Comparison of ENCODE assay signal across 10 cellular contexts in the genomic region with DNA sequence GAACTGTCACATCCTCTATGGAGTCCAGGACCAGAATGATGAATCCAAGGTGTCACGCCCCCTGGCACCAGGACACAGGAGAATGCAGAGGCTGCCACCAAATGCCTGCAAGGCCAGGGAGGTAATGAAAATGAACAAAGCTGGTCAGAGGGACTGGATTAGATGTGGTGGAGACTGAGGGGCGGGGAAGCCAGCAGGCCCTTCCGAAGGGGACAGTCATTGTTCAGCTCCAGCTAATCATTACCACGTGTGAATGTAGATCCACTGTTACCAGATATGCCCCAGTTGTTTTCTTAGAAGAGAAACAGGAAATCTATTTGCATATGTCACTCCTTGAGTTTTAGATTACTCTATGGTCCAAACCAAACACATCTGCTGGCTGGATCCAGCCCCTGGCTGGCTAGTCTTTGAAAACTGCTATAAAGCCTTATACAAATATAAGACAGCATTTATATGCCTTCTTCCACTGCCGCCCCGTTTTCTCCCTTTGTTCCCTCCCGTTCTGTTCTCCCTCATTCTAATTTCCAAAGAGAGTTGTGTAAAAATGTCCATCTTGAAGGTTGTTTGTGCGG. TPM values are rescaled to one million over a fixed set of nuclear protein-coding genes. Genes with fewer than 3 reads are reported as not detected.
DNase-seq lines count a peak whose midpoint lies in the region; ATAC-seq and TF ChIP-seq lines count a peak whose summit lies in the region.
"Had no signal": no experiment of that assay in that cellular context is flagged by ENCODE, and none has a peak within 500 bp of the region (broad histone marks: within the 10 kb centered on the region; RNA-seq: fewer than 3 reads in every experiment).

No MANE protein-coding gene starts in this region.

- WGBS in heart left ventricle, 4 donors, result 54 to 64% (median 56%) methylated on average over 8 of the region's 8 CpGs
- WGBS in adrenal gland, 4 donors, result 50 to 61% (median 52%) methylated on average over 8 of the region's 8 CpGs
- 11 to 46% methylated on average over 8 of the region's 8 CpGs for WGBS in sigmoid colon, 2 donors
- WGBS in testis, 2 donors, result 66 to 69% methylated on average over 8 of the region's 8 CpGs

- H3K4me1 ChIP-seq in heart left ventricle (peaks cover 0 to 53% (median 19%) of the 10 kb centered on the region in 12 donors), adrenal gland (replicated peaks in 1 of 2) (peaks cover 0 to 17% of the 10 kb centered on the region in 2 donors), sigmoid colon (peaks cover 0 to 15% (median 3%) of the 10 kb centered on the region in 4 donors), testis (no peaks in the 10 kb centered on the region)

- ATAC-seq in heart left ventricle (no peak), left ventricle myocardium superior (no peak), HG03064 (IDR thresholded peaks at IDR 0.05; ENCODE audit: low read depth, unreplicated experiment) (peak; percentile 78)

- no peak for TF ChIP-seq EP300 in sigmoid colon (IDR thresholded peaks at IDR 0.05)

- no peak for TF ChIP-seq POLR2A in heart left ventricle (IDR thresholded peaks at IDR 0.05)
- TF ChIP-seq POLR2A in adrenal gland (IDR thresholded peaks at IDR 0.05), result no peak
- TF ChIP-seq POLR2A in sigmoid colon (IDR thresholded peaks at IDR 0.05), result no peak
- no peak for TF ChIP-seq POLR2A in testis (IDR thresholded peaks at IDR 0.05)

- H3K27ac ChIP-seq in heart left ventricle (peak overlapping the region in 10 of 12 donors; percentile 37 to 92 (median 80)), adrenal gland (peak overlapping the region in 1 of 5 donors; percentile 39), sigmoid colon (peak overlapping the region in 3 of 4 donors; percentile 6 to 56 (median 52)), testis (no peak overlapping the region)
- H3K27ac ChIP-seq: C4-2B had no signal

- H3K9me3 ChIP-seq in heart left ventricle, result no peaks in the 10 kb centered on the region
- no peaks in the 10 kb centered on the region for H3K9me3 ChIP-seq in adrenal gland (replicated peaks in 1 of 3)
- H3K9me3 ChIP-seq in sigmoid colon, result no peaks in the 10 kb centered on the region
- no peaks in the 10 kb centered on the region for H3K9me3 ChIP-seq in testis

- intact Hi-C loops in heart left ventricle (cut with DNase I), result no loop called here
- intact Hi-C loops in left ventricle myocardium superior (cut with micrococcal nuclease), result no loop called here
- intact Hi-C loops in adrenal gland (cut with DNase I), result no loop called here
- intact Hi-C loops in sigmoid colon (cut with DNase I), result no loop called here
- intact Hi-C loops in testis (cut with DNase I; ENCODE audit: low total_unique reads), result no loop called here

- H3K27me3 ChIP-seq in heart left ventricle (no peaks in the 10 kb centered on the region), adrenal gland (no peaks in the 10 kb centered on the region), sigmoid colon (no peaks in the 10 kb centered on the region), testis (no peaks in the 10 kb centered on the region)

- DNase-seq in heart left ventricle (no peak), left ventricle myocardium superior (no peak), adrenal gland (peak; percentile 27 to 81 (median 73)), sigmoid colon (no peak), testis (no peak), NCI-H1436 (lab: John Stamatoyannopoulos, UW) (no peak), activated T-cell treated with anti-CD3 and anti-CD28 coated beads for 4 hours (no peak)

- H3K4me3 ChIP-seq in heart left ventricle (no peak overlapping the region), adrenal gland (no peak overlapping the region), sigmoid colon (no peak overlapping the region), testis (no peak overlapping the region)

- TF ChIP-seq CTCF in heart left ventricle (IDR thresholded peaks at IDR 0.05) (no peak), adrenal gland (IDR thresholded peaks at IDR 0.05) (no peak), sigmoid colon (IDR thresholded peaks at IDR 0.05) (no peak), testis (IDR thresholded peaks at IDR 0.05) (no peak)

- peaks cover 0 to 44% (median 3%) of the 10 kb centered on the region in 9 donors for H3K36me3 ChIP-seq in heart left ventricle
- H3K36me3 ChIP-seq in adrenal gland (replicated peaks in 1 of 2), result no peaks in the 10 kb centered on the region
- H3K36me3 ChIP-seq in sigmoid colon, result no peaks in the 10 kb centered on the region
- no peaks in the 10 kb centered on the region for H3K36me3 ChIP-seq in testis (ENCODE audit: low read depth, missing control alignments)

RNA-seq across cellular contexts. Expression of a gene that starts 14.4 kb away (rescaled TPM):
- 100 to 1,000 TPM in 6 of 9 donors, 10 to 100 TPM in 3; 41.0 to 267 (median 116) TPM for total RNA-seq in heart left ventricle
- polyA plus RNA-seq in heart left ventricle, result 10 to 100 TPM; 63.5 to 80.2 TPM
- 78.2 TPM for total RNA-seq in left ventricle myocardium superior
- under 1 TPM in 2 of 8 donors, not detected in 6; 0.42 to 0.84 TPM for total RNA-seq in adrenal gland
- under 1 TPM in 1 of 3 donors, not detected in 2; 0.56 TPM for polyA plus RNA-seq in adrenal gland
- 1 to 10 TPM; 1.6 to 6.1 (median 4.6) TPM for total RNA-seq in sigmoid colon
- polyA plus RNA-seq in sigmoid colon, result 10 to 100 TPM in 2 of 3 donors, 1 to 10 TPM in 1; 7.8 to 24.7 (median 19.8) TPM
- total RNA-seq in testis, result 10 to 100 TPM; 14.6 to 63.4 TPM
- polyA plus RNA-seq in testis (ENCODE audit: insufficient read depth, low read depth, low replicate concordance), result 11.1 TPM
- total RNA-seq: T-helper 2 cell treated with Interferon-gamma antibody and Interleukin-4, amounts not matched to agents 100 ng/mL and 5 ng/mL, for 36 hours had no signal

RNA-seq across cellular contexts. Expression of a gene that starts 30.2 kb away (rescaled TPM):
- total RNA-seq in heart left ventricle (not detected), left ventricle myocardium superior (not detected), adrenal gland (not detected), sigmoid colon (under 1 TPM in 1 of 4 donors, not detected in 3; 0.28 TPM), testis (under 1 TPM; 0.12 to 0.24 TPM)
- polyA plus RNA-seq in heart left ventricle (not detected), adrenal gland (not detected), sigmoid colon (10 to 100 TPM; 19.5 to 32.4 (median 22.8) TPM), testis (ENCODE audit: insufficient read depth, low read depth, low replicate concordance) (0.40 TPM)
- total RNA-seq: T-helper 2 cell treated with Interferon-gamma antibody and Interleukin-4, amounts not matched to agents 100 ng/mL and 5 ng/mL, for 36 hours had no signal

RNA-seq across cellular contexts. Expression of a gene that starts 52.4 kb away (rescaled TPM):
- total RNA-seq in heart left ventricle (not detected), left ventricle myocardium superior (not detected), adrenal gland (not detected), sigmoid colon (not detected), testis (under 1 TPM in 1 of 2 donors, not detected in 1; 0.31 TPM)
- polyA plus RNA-seq in heart left ventricle (not detected), adrenal gland (not detected), sigmoid colon (under 1 TPM in 1 of 3 donors, not detected in 2; 0.03 TPM), testis (ENCODE audit: insufficient read depth, low read depth, low replicate concordance) (0.18 TPM)
- total RNA-seq: T-helper 2 cell treated with Interferon-gamma antibody and Interleukin-4, amounts not matched to agents 100 ng/mL and 5 ng/mL, for 36 hours had no signal

Comparison
In these comparisons a context has a peak if more than half of its experiments do, and no peak if none do; other contexts are left out.
1. DNase-seq: peak in adrenal gland (7 of 7); none in heart left ventricle (0 of 5), left ventricle myocardium superior (single experiment), sigmoid colon (single experiment), testis (single experiment), NCI-H1436 (single experiment) and activated T-cell treated with anti-CD3 and anti-CD28 coated beads for 4 hours (single experiment).
2. H3K27ac ChIP-seq: peak in heart left ventricle (10 of 12) and sigmoid colon (3 of 4); none in testis (0 of 2).